ENCODE assay signal across 2 cellular contexts in genomic region chr6:100948381-100949133, GRCh38.
TF ChIP-seq lines count a peak whose summit lies in the region.

No MANE protein-coding gene starts in this region.

TF ChIP-seq in K562, 482 proteins besides CTCF, POLR2A, EP300 and RAD21 (continued from another document):
- TF ChIP-seq SFPQ (IDR thresholded peaks at IDR 0.05; ENCODE audit: low read depth, low read length) = no peak
- peak; percentile 57; the same call in 1 of the 2 replicates for TF ChIP-seq FOXJ2 (tag; IDR thresholded peaks at IDR 0.05)
- no peak for TF ChIP-seq ATF1 (CRISPR knock-in tag; IDR thresholded peaks at IDR 0.05)
- TF ChIP-seq ATF1 (tag; IDR thresholded peaks at IDR 0.05) = no peak
- TF ChIP-seq HDAC2 (IDR thresholded peaks at IDR 0.05) = peak; percentile 72; the same call in 1 of the 2 replicates
- peak; percentile 77 for TF ChIP-seq TEAD4 (IDR thresholded peaks at IDR 0.05; ENCODE audit: low read length)
- no peak for TF ChIP-seq TEAD4 (CRISPR knock-in tag; IDR thresholded peaks at IDR 0.05; ENCODE audit: borderline replicate concordance)
- TF ChIP-seq FOXA3 (CRISPR knock-in tag; conservative IDR thresholded peaks at IDR 0.05 in 1 of 2, IDR thresholded peaks at IDR 0.05 in 1 of 2) = peak in 1 of 2 experiments; percentile 65; a peak in 1 of 4 replicates
- TF ChIP-seq SETDB1 (IDR thresholded peaks at IDR 0.05; ENCODE audit: low read length) = no peak
- no peak for TF ChIP-seq COPS2 (conservative IDR thresholded peaks at IDR 0.05)
- no peak for TF ChIP-seq WHSC1 (IDR thresholded peaks at IDR 0.05; ENCODE audit: low read length)
- TF ChIP-seq EP400 (IDR thresholded peaks at IDR 0.05) = no peak
- no peak for TF ChIP-seq ZFP1 (CRISPR knock-in tag; IDR thresholded peaks at IDR 0.05)
- TF ChIP-seq RBM34 (IDR thresholded peaks at IDR 0.05; ENCODE audit: borderline replicate concordance, insufficient read depth, low read length) = no peak
- peak; percentile 40; the same call in 1 of the 2 replicates for TF ChIP-seq SMARCE1 (IDR thresholded peaks at IDR 0.05)
- TF ChIP-seq PRPF4 (IDR thresholded peaks at IDR 0.05; ENCODE audit: insufficient read depth, low read depth, low read length, poor library complexity, severe bottlenecking) = no peak
- TF ChIP-seq ZNF609 (CRISPR knock-in tag; IDR thresholded peaks at IDR 0.05; ENCODE audit: borderline replicate concordance) = peak; percentile 59; the same call in 1 of the 2 replicates
- TF ChIP-seq PURB (CRISPR knock-in tag; IDR thresholded peaks at IDR 0.05; ENCODE audit: low read depth) = no peak
- TF ChIP-seq RCOR1 (IDR thresholded peaks at IDR 0.05; ENCODE audit: borderline replicate concordance in 1 of 2, low read depth in 2 of 2, low read length in 2 of 2) = peak in 1 of 2 experiments; percentile 73; a peak in 1 of 4 replicates

TF ChIP-seq in HepG2, 621 proteins besides CTCF, POLR2A, EP300 and RAD21 (continued from another document and continues in another):
- TF ChIP-seq ZNF318 (CRISPR knock-in tag; IDR thresholded peaks at IDR 0.05) = no peak
- TF ChIP-seq KLF12 (CRISPR knock-in tag; IDR thresholded peaks at IDR 0.05; ENCODE audit: borderline replicate concordance) = no peak
- no peak for TF ChIP-seq ZNF841 (CRISPR knock-in tag; IDR thresholded peaks at IDR 0.05; ENCODE audit: borderline replicate concordance)
- TF ChIP-seq HMGA1 (CRISPR knock-in tag; conservative IDR thresholded peaks at IDR 0.05) = no peak
- no peak for TF ChIP-seq PCBP2 (optimal IDR thresholded peaks at IDR 0.05; ENCODE audit: low read depth, low read length, poor library complexity, severe bottlenecking)
- no peak for TF ChIP-seq ZNF569 (CRISPR knock-in tag; IDR thresholded peaks at IDR 0.05; ENCODE audit: borderline replicate concordance)
- no peak for TF ChIP-seq PLRG1 (conservative IDR thresholded peaks at IDR 0.05)
- TF ChIP-seq ARNT2 (CRISPR knock-in tag; IDR thresholded peaks at IDR 0.05; ENCODE audit: low read depth) = no peak
- TF ChIP-seq ZNF790 (CRISPR knock-in tag; IDR thresholded peaks at IDR 0.05; ENCODE audit: borderline replicate concordance) = no peak
- TF ChIP-seq KDM4B (CRISPR knock-in tag; IDR thresholded peaks at IDR 0.05) = no peak
- TF ChIP-seq ZBTB43 (CRISPR knock-in tag; conservative IDR thresholded peaks at IDR 0.05) = no peak
- no peak for TF ChIP-seq NCOR1 (IDR thresholded peaks at IDR 0.05; ENCODE audit: borderline replicate concordance, low read length)
- TF ChIP-seq MXD1 (CRISPR knock-in tag; IDR thresholded peaks at IDR 0.05) = no peak
- TF ChIP-seq ZBTB49 (CRISPR knock-in tag; IDR thresholded peaks at IDR 0.05; ENCODE audit: borderline replicate concordance) = no peak
- no peak for TF ChIP-seq ZSCAN9 (CRISPR knock-in tag; IDR thresholded peaks at IDR 0.05; ENCODE audit: borderline replicate concordance)
- no peak for TF ChIP-seq FUBP1 (CRISPR knock-in tag; IDR thresholded peaks at IDR 0.05; ENCODE audit: borderline replicate concordance)
- no peak for TF ChIP-seq FOSL1 (CRISPR knock-in tag; IDR thresholded peaks at IDR 0.05; ENCODE audit: borderline replicate concordance)
- no peak for TF ChIP-seq ZNF546 (CRISPR knock-in tag; conservative IDR thresholded peaks at IDR 0.05)
- no peak for TF ChIP-seq ATF1 (CRISPR knock-in tag; IDR thresholded peaks at IDR 0.05)
- TF ChIP-seq ZNF629 (CRISPR knock-in tag; conservative IDR thresholded peaks at IDR 0.05) = no peak
- no peak for TF ChIP-seq CHCHD3 (CRISPR knock-in tag; IDR thresholded peaks at IDR 0.05)
- TF ChIP-seq TIGD3 (CRISPR knock-in tag; IDR thresholded peaks at IDR 0.05; ENCODE audit: borderline replicate concordance) = no peak
- TF ChIP-seq CBX2 (IDR thresholded peaks at IDR 0.05; ENCODE audit: low read depth, low read length) = no peak
- no peak for TF ChIP-seq CBX2 (CRISPR knock-in tag; IDR thresholded peaks at IDR 0.05; ENCODE audit: low read depth)
- TF ChIP-seq ZNF749 (CRISPR knock-in tag; IDR thresholded peaks at IDR 0.05; ENCODE audit: borderline replicate concordance) = no peak
- TF ChIP-seq PREB (CRISPR knock-in tag; IDR thresholded peaks at IDR 0.05) = no peak
- 0 out of 2 replicates have a peak, but pooled peaks have one; percentile 32 for TF ChIP-seq IRF2 (CRISPR knock-in tag; IDR thresholded peaks at IDR 0.05)
- TF ChIP-seq ATRX (CRISPR knock-in tag; IDR thresholded peaks at IDR 0.05; ENCODE audit: borderline replicate concordance) = no peak
- no peak for TF ChIP-seq NCOA5 (CRISPR knock-in tag; IDR thresholded peaks at IDR 0.05)
- TF ChIP-seq KLF16 (CRISPR knock-in tag; IDR thresholded peaks at IDR 0.05) = no peak
- TF ChIP-seq ZFX (CRISPR knock-in tag; IDR thresholded peaks at IDR 0.05; ENCODE audit: low read depth) = no peak
- no peak for TF ChIP-seq EED (CRISPR knock-in tag; IDR thresholded peaks at IDR 0.05)
- no peak for TF ChIP-seq ZNF280B (CRISPR knock-in tag; IDR thresholded peaks at IDR 0.05; ENCODE audit: borderline replicate concordance)
- no peak for TF ChIP-seq ZNF10 (CRISPR knock-in tag; IDR thresholded peaks at IDR 0.05; ENCODE audit: borderline replicate concordance, low read depth)
- TF ChIP-seq ZNF572 (CRISPR knock-in tag; IDR thresholded peaks at IDR 0.05) = no peak
- no peak for TF ChIP-seq SMARCE1 (IDR thresholded peaks at IDR 0.05; ENCODE audit: borderline replicate concordance)
- no peak for TF ChIP-seq U2AF1 (optimal IDR thresholded peaks at IDR 0.05; ENCODE audit: low read depth, low read length)
- no peak for TF ChIP-seq ZZZ3 (CRISPR knock-in tag; IDR thresholded peaks at IDR 0.05; ENCODE audit: borderline replicate concordance)
